ENCODE assay signal across 9 cellular contexts in genomic region chr4:54941994-54942552, GRCh38.
A peak's percentile ranks its signal among the peaks of the same experiment; 100 is the strongest.
DNase-seq lines count a peak whose midpoint lies in the region; ATAC-seq and TF ChIP-seq lines count a peak whose summit lies in the region.
"Had no signal": no experiment of that assay in that cellular context is flagged by ENCODE, and none has a peak within 500 bp of the region (broad histone marks: within the 10 kb centered on the region; RNA-seq: fewer than 3 reads in every experiment).

No MANE protein-coding gene starts in this region.

- intact Hi-C loops in dendritic cell treated with granulocyte-macrophage colony-stimulating factor and Interleukin-4, amounts not matched to agents 40 ng/mL and 50 ng/mL, for 4 days (cut with micrococcal nuclease) = no loop called here
- intact Hi-C loops in left colon (cut with DNase I, micrococcal nuclease) = no loop called here
- intact Hi-C loops in gastrocnemius medialis (cut with DNase I; ENCODE audit: low total_unique reads) = no loop called here

- H3K9me3 ChIP-seq in gastrocnemius medialis = no peaks in the 10 kb centered on the region
- H3K9me3 ChIP-seq: upper lobe of left lung had no signal

- H3K27ac Mint-ChIP-seq in GM23338 = no peak overlapping the region
- H3K27ac Mint-ChIP-seq in dendritic cell treated with granulocyte-macrophage colony-stimulating factor and Interleukin-4, amounts not matched to agents 40 ng/mL and 50 ng/mL, for 4 days = peak overlapping the region; percentile 27

- H3K9me3 Mint-ChIP-seq in GM23338 = no peaks in the 10 kb centered on the region
- H3K9me3 Mint-ChIP-seq in dendritic cell treated with granulocyte-macrophage colony-stimulating factor and Interleukin-4, amounts not matched to agents 40 ng/mL and 50 ng/mL, for 4 days = no peaks in the 10 kb centered on the region

- no peaks in the 10 kb centered on the region for H3K79me2 ChIP-seq in GM23338 (replicated peaks; ENCODE audit: insufficient read depth)

- peak; percentile 83 for ATAC-seq in GM18505 (IDR thresholded peaks at IDR 0.05; ENCODE audit: unreplicated experiment)
- ATAC-seq in GM23338 = no peak
- no peak for ATAC-seq in left colon
- ATAC-seq in gastrocnemius medialis = no peak

- no peaks in the 10 kb centered on the region for H3K27me3 Mint-ChIP-seq in GM23338 (ENCODE audit: insufficient read depth, low read depth, poor library complexity)
- no peaks in the 10 kb centered on the region for H3K27me3 Mint-ChIP-seq in dendritic cell treated with granulocyte-macrophage colony-stimulating factor and Interleukin-4, amounts not matched to agents 40 ng/mL and 50 ng/mL, for 4 days

- in situ Hi-C loops in gastrocnemius medialis (cut with MboI; ENCODE audit: low sequenced_read_pairs in 4 of 4) = no loop called here

- H3K4me2 ChIP-seq in GM23338 = no peak overlapping the region

- no peak overlapping the region for H3K27ac ChIP-seq in GM23338 (ENCODE audit: low read depth)
- peak overlapping the region in 1 of 4 donors; percentile 33 for H3K27ac ChIP-seq in gastrocnemius medialis
- H3K27ac ChIP-seq: upper lobe of left lung had no signal

- H3K36me3 ChIP-seq in GM23338 (ENCODE audit: insufficient read depth) = no peaks in the 10 kb centered on the region
- no peaks in the 10 kb centered on the region for H3K36me3 ChIP-seq in gastrocnemius medialis
- H3K36me3 ChIP-seq: upper lobe of left lung had no signal

- TF ChIP-seq POLR2A in GM18505 (IDR thresholded peaks at IDR 0.05; ENCODE audit: borderline replicate concordance, extremely low read depth, insufficient read depth, insufficient read length) = no peak
- TF ChIP-seq POLR2A in gastrocnemius medialis (IDR thresholded peaks at IDR 0.05) = no peak

- H3K4me3 ChIP-seq in GM23338 = no peak overlapping the region
- H3K4me3 ChIP-seq in gastrocnemius medialis = no peak overlapping the region

- H3K27me3 ChIP-seq in GM23338 (ENCODE audit: insufficient read depth) (no peaks in the 10 kb centered on the region), gastrocnemius medialis (no peaks in the 10 kb centered on the region)
- H3K27me3 ChIP-seq: upper lobe of left lung had no signal

- H3K4me1 ChIP-seq in GM23338 (ENCODE audit: insufficient read depth) = no peaks in the 10 kb centered on the region
- no peaks in the 10 kb centered on the region for H3K4me1 ChIP-seq in gastrocnemius medialis

- no peaks in the 10 kb centered on the region for H3K36me3 Mint-ChIP-seq in GM23338 (ENCODE audit: low read depth)
- no peaks in the 10 kb centered on the region for H3K36me3 Mint-ChIP-seq in dendritic cell treated with granulocyte-macrophage colony-stimulating factor and Interleukin-4, amounts not matched to agents 40 ng/mL and 50 ng/mL, for 4 days (ENCODE audit: low read depth)

- peaks cover 6% of the 10 kb centered on the region for H3K9me2 ChIP-seq in GM23338 (ENCODE audit: insufficient read depth)

- H3K4me1 Mint-ChIP-seq in GM23338 = peaks cover 6% of the 10 kb centered on the region
- peaks cover 26% of the 10 kb centered on the region for H3K4me1 Mint-ChIP-seq in dendritic cell treated with granulocyte-macrophage colony-stimulating factor and Interleukin-4, amounts not matched to agents 40 ng/mL and 50 ng/mL, for 4 days (ENCODE audit: low read depth)

- no peaks in the 10 kb centered on the region for H3F3A ChIP-seq in GM23338 (replicated peaks; ENCODE audit: low read depth)

- TF ChIP-seq CTCF in GM23338 (conservative IDR thresholded peaks at IDR 0.05; ENCODE audit: low read depth in 2 of 2) (no peak), gastrocnemius medialis (IDR thresholded peaks at IDR 0.05 in 4 of 5, conservative IDR thresholded peaks at IDR 0.05 in 1 of 5) (no peak)

- DNase-seq in GM23338 (ENCODE audit: low spot score) (no peak), NCI-H748 treated with DMSO at 0.1 percent for 48 hours (lab: John Stamatoyannopoulos, UW) (peak; percentile 49), left colon (no peak), NK-92 (lab: John Stamatoyannopoulos, UW; ENCODE audit: unreplicated experiment) (no peak), HuH-7.5 (ENCODE audit: low spot score) (no peak), gastrocnemius medialis (no peak)
- DNase-seq: upper lobe of left lung had no signal

- no peaks in the 10 kb centered on the region for H4K20me1 ChIP-seq in GM23338 (replicated peaks; ENCODE audit: insufficient read depth)

- no peak overlapping the region for H3K4me3 Mint-ChIP-seq in GM23338
- H3K4me3 Mint-ChIP-seq in dendritic cell treated with granulocyte-macrophage colony-stimulating factor and Interleukin-4, amounts not matched to agents 40 ng/mL and 50 ng/mL, for 4 days = peak overlapping the region; percentile 71

- H2AFZ ChIP-seq in GM23338 = peak overlapping the region; percentile 19; the same call in 1 of the 2 replicates

TF ChIP-seq in GM23338, 12 proteins besides CTCF, POLR2A, EP300 and RAD21 (continues in another document):
- TF ChIP-seq JUNB (IDR thresholded peaks at IDR 0.05; ENCODE audit: unreplicated experiment) (no peak), EZH2phosphoT487 (IDR thresholded peaks at IDR 0.05; ENCODE audit: unreplicated experiment) (no peak), REST (IDR thresholded peaks at IDR 0.05; ENCODE audit: unreplicated experiment) (no peak), STAT1 (IDR thresholded peaks at IDR 0.05; ENCODE audit: unreplicated experiment) (no peak), ETS1 (IDR thresholded peaks at IDR 0.05) (no peak), CREB1 (CRISPR knock-in tag; IDR thresholded peaks at IDR 0.05; ENCODE audit: low read depth) (no peak), ZNF331 (CRISPR knock-in tag; IDR thresholded peaks at IDR 0.05; ENCODE audit: low read depth) (no peak), EZH2 (IDR thresholded peaks at IDR 0.05; ENCODE audit: low read depth, unreplicated experiment) (no peak), NANOG (IDR thresholded peaks at IDR 0.05; ENCODE audit: borderline replicate concordance) (no peak), ZNF114 (CRISPR knock-in tag; IDR thresholded peaks at IDR 0.05) (no peak), POLR2AphosphoS5 (IDR thresholded peaks at IDR 0.05; ENCODE audit: low read depth) (no peak)
